10 cellular contexts compared by ENCODE assay signal in genomic region chr3:126959921-126960603, GRCh38. TPM values are rescaled to one million over a fixed set of nuclear protein-coding genes. Genes with fewer than 3 reads are reported as not detected.
DNase-seq lines count a peak whose midpoint lies in the region; ATAC-seq and TF ChIP-seq lines count a peak whose summit lies in the region.
"Had no signal": no experiment of that assay in that cellular context is flagged by ENCODE, and none has a peak within 500 bp of the region (broad histone marks: within the 10 kb centered on the region; RNA-seq: fewer than 3 reads in every experiment).

No MANE protein-coding gene starts in this region.

- H3K9ac ChIP-seq in skeletal muscle tissue (ENCODE audit: low read depth in 1 of 3, low read length in 3 of 3) = peak overlapping the region in 1 of 3 donors; percentile 57

- H3K36me3 ChIP-seq in skeletal muscle tissue (ENCODE audit: control insufficient read depth in 3 of 3, insufficient read depth in 3 of 3, low read length in 3 of 3) (no peaks in the 10 kb centered on the region), WERI-Rb-1 (peaks cover 4% of the 10 kb centered on the region; the same call in 1 of the 2 replicates)

- H3K4me3 ChIP-seq in fibroblast of villous mesenchyme (ENCODE audit: low read depth, low read length) (no peak overlapping the region), skeletal muscle tissue (ENCODE audit: low read length in 3 of 3) (no peak overlapping the region), WERI-Rb-1 (ENCODE audit: low read depth, low read length) (no peak overlapping the region)

- no peaks in the 10 kb centered on the region for H3K27me3 ChIP-seq in skeletal muscle tissue (ENCODE audit: control insufficient read depth in 3 of 3, insufficient read depth in 3 of 3, low read length in 3 of 3)
- no peaks in the 10 kb centered on the region for H3K27me3 ChIP-seq in WERI-Rb-1 (ENCODE audit: insufficient read depth, low read depth, severe bottlenecking)

- H3K27ac ChIP-seq in skeletal muscle tissue (ENCODE audit: low read depth, low read length) = peak overlapping the region; percentile 74
- H3K27ac ChIP-seq in WERI-Rb-1 = no peak overlapping the region

- DNase-seq in NCI-H2171 treated with DMSO at 0.1 percent for 48 hours (lab: John Stamatoyannopoulos, UW) (peak; percentile 44), NCI-H2171 (lab: John Stamatoyannopoulos, UW) (no peak), fibroblast of villous mesenchyme (ENCODE audit: low read depth) (peak; percentile 60), NOMO-1 treated with dmso at 0.1 percent for 144 hours (lab: John Stamatoyannopoulos, UW; ENCODE audit: unreplicated experiment) (no peak), NCI-H524 (lab: John Stamatoyannopoulos, UW) (no peak), WERI-Rb-1 (no peak)
- DNase-seq: activated gamma-delta T cell; CD4-positive, CD25-positive, alpha-beta regulatory T cell had no signal

- no peaks in the 10 kb centered on the region for H3K9me3 ChIP-seq in skeletal muscle tissue (ENCODE audit: control insufficient read depth in 3 of 3, low read length in 3 of 3)
- H3K9me3 ChIP-seq in WERI-Rb-1 (ENCODE audit: severe bottlenecking) = no peaks in the 10 kb centered on the region

- ATAC-seq in SK-N-SH treated with all-trans-retinoic acid at 6 μM for 48 hours = peak; percentile 83

- no peak for TF ChIP-seq CTCF in fibroblast of villous mesenchyme (IDR thresholded peaks at IDR 0.05; ENCODE audit: insufficient read depth, low read depth, low read length)
- no peak for TF ChIP-seq CTCF in WERI-Rb-1 (IDR thresholded peaks at IDR 0.05; ENCODE audit: low read depth, low read length)

- H3K4me1 ChIP-seq in skeletal muscle tissue (ENCODE audit: control insufficient read depth in 3 of 3, insufficient read depth in 3 of 3, low read length in 3 of 3) = peaks cover 43 to 64% (median 55%) of the 10 kb centered on the region in 3 donors

TF ChIP-seq in SK-N-SH treated with all-trans-retinoic acid at 6 μM for 48 hours, 23 proteins besides CTCF, POLR2A, EP300 and RAD21:
- TF ChIP-seq ZNF8 (CRISPR knock-in tag; IDR thresholded peaks at IDR 0.05) (no peak), ISL1 (CRISPR knock-in tag; IDR thresholded peaks at IDR 0.05) (no peak), ZFP30 (CRISPR knock-in tag; IDR thresholded peaks at IDR 0.05) (no peak), GLIS3 (CRISPR knock-in tag; IDR thresholded peaks at IDR 0.05) (no peak), OSR1 (CRISPR knock-in tag; IDR thresholded peaks at IDR 0.05) (no peak), SNAI2 (CRISPR knock-in tag; IDR thresholded peaks at IDR 0.05) (no peak), CSRNP3 (CRISPR knock-in tag; IDR thresholded peaks at IDR 0.05) (no peak), CREB5 (CRISPR knock-in tag; IDR thresholded peaks at IDR 0.05; ENCODE audit: low read depth) (no peak), TSHZ2 (CRISPR knock-in tag; IDR thresholded peaks at IDR 0.05) (no peak), TCF4 (CRISPR knock-in tag; IDR thresholded peaks at IDR 0.05; ENCODE audit: borderline replicate concordance) (no peak), CSDC2 (CRISPR knock-in tag; IDR thresholded peaks at IDR 0.05) (no peak), POU6F1 (CRISPR knock-in tag; IDR thresholded peaks at IDR 0.05; ENCODE audit: borderline replicate concordance, low read depth) (no peak)

RNA-seq across cellular contexts. Expression of gene PLXNA1, which starts 22.9 kb away (rescaled TPM):
- total RNA-seq in fibroblast of villous mesenchyme (63.0 and 70.2 TPM in 2 replicates), skeletal muscle tissue (17.7 TPM)

Comparison
In these comparisons a context has a peak if more than half of its experiments do, and no peak if none do; other contexts are left out.
1. DNase-seq: peak in NCI-H2171 treated with DMSO at 0.1 percent for 48 hours (single experiment) and fibroblast of villous mesenchyme (single experiment); none in NCI-H2171 (single experiment), NOMO-1 treated with dmso at 0.1 percent for 144 hours (single experiment), NCI-H524 (0 of 2) and WERI-Rb-1 (single experiment).